ENCODE assay signal across 10 cellular contexts in genomic region chr2:200156140-200156858, GRCh38.
DNase-seq lines count a peak whose midpoint lies in the region; ATAC-seq, FAIRE-seq and TF ChIP-seq lines count a peak whose summit lies in the region.
"Had no signal": no experiment of that assay in that cellular context is flagged by ENCODE, and none has a peak within 500 bp of the region (broad histone marks: within the 10 kb centered on the region; RNA-seq: fewer than 3 reads in every experiment).

No MANE protein-coding gene starts in this region.

- peak; percentile 85 for DNase-seq in ACHN
- peak; percentile 9 for DNase-seq in NCI-H774 (lab: John Stamatoyannopoulos, UW)
- peak; percentile 8 for DNase-seq in endothelial cell of umbilical vein (ENCODE audit: low read depth, low spot score)
- DNase-seq in mesenchymal stem cell, result peak; percentile 93
- no peak for DNase-seq in NCI-H524 treated with DMSO at 0.1 percent for 48 hours (lab: John Stamatoyannopoulos, UW)
- no peak for DNase-seq in cerebellar nuclear complex (lab: John Stamatoyannopoulos, UW)
- DNase-seq: CD8-positive, alpha-beta memory T cell had no signal

- no peak overlapping the region for H4K91ac ChIP-seq in mesenchymal stem cell (ENCODE audit: low read length)

- H3K9ac ChIP-seq in endothelial cell of umbilical vein (replicated peaks; ENCODE audit: extremely low read depth, insufficient read depth, low read length), result no peak overlapping the region
- peak overlapping the region; percentile 85 for H3K9ac ChIP-seq in mesenchymal stem cell (ENCODE audit: low read length)

- no peak overlapping the region for H3K27ac ChIP-seq in endothelial cell of umbilical vein (ENCODE audit: insufficient read depth, low read depth, low read length)
- no peak overlapping the region for H3K27ac ChIP-seq in mesenchymal stem cell (ENCODE audit: low read length, poor library complexity, severe bottlenecking)

- POLR2A ChIA-PET in endothelial cell of umbilical vein (lab: Charles Lee), result no interaction called here

- H3K14ac ChIP-seq in mesenchymal stem cell (ENCODE audit: low read length in 2 of 2), result no peak overlapping the region

- no peak overlapping the region for H3K18ac ChIP-seq in mesenchymal stem cell (ENCODE audit: low read depth in 1 of 2, low read length in 2 of 2)

- CTCF ChIA-PET in endothelial cell of umbilical vein (lab: Charles Lee), result no interaction called here

- H3K36me3 ChIP-seq in endothelial cell of umbilical vein (ENCODE audit: control insufficient read depth in 2 of 2, extremely low read depth in 1 of 2, insufficient read depth in 2 of 2, low read length in 2 of 2), result no peaks in the 10 kb centered on the region
- no peaks in the 10 kb centered on the region for H3K36me3 ChIP-seq in mesenchymal stem cell (ENCODE audit: control insufficient read depth in 1 of 2, insufficient read depth in 2 of 2, low read depth in 1 of 2, low read length in 2 of 2)

- H3K4me1 ChIP-seq in endothelial cell of umbilical vein (ENCODE audit: control insufficient read depth, extremely low read depth, insufficient read depth, low read length) (no peaks in the 10 kb centered on the region), mesenchymal stem cell (ENCODE audit: control insufficient read depth, insufficient read depth, low read depth, low read length) (peaks cover 5% of the 10 kb centered on the region)

- H3K4me3 ChIP-seq in endothelial cell of umbilical vein (replicated peaks in 1 of 3; ENCODE audit: insufficient read depth in 1 of 3, low read depth in 1 of 3, low read length in 3 of 3) (no peak overlapping the region), mesenchymal stem cell (ENCODE audit: insufficient read depth in 1 of 2, low read depth in 1 of 2, low read length in 2 of 2) (peak overlapping the region in 1 of 2 experiments; percentile 74)

- BruUV-seq in endothelial cell of umbilical vein (replicated peaks; lab: Mats Ljungman, UMichigan), result no TSS peak

- intact Hi-C loops in endothelial cell of umbilical vein (cut with micrococcal nuclease), result no loop called here

- H2BK15ac ChIP-seq in mesenchymal stem cell (ENCODE audit: low read depth, poor library complexity, severe bottlenecking), result no peak overlapping the region

- H3K9me3 ChIP-seq in endothelial cell of umbilical vein (replicated peaks; ENCODE audit: control insufficient read depth, insufficient read depth, low read length) (no peaks in the 10 kb centered on the region), mesenchymal stem cell (ENCODE audit: control insufficient read depth, low read length) (peaks cover 2% of the 10 kb centered on the region)

- H2AK5ac ChIP-seq in mesenchymal stem cell (ENCODE audit: low read length, severe bottlenecking), result no peak overlapping the region

- FAIRE-seq in endothelial cell of umbilical vein (lab: Jason Lieb, UNC), result no peak

- H3K23ac ChIP-seq in mesenchymal stem cell (ENCODE audit: low read length in 2 of 2), result no peak overlapping the region

- H3K27me3 ChIP-seq in endothelial cell of umbilical vein (ENCODE audit: control insufficient read depth in 2 of 2, insufficient read depth in 2 of 2, low read length in 2 of 2), result no peaks in the 10 kb centered on the region
- H3K27me3 ChIP-seq in mesenchymal stem cell (ENCODE audit: control insufficient read depth in 1 of 2, insufficient read depth in 1 of 2, low read length in 2 of 2), result no peaks in the 10 kb centered on the region

- TF ChIP-seq POLR2A in endothelial cell of umbilical vein (IDR thresholded peaks at IDR 0.05; ENCODE audit: low read depth, low read length), result no peak

- 52% methylated on average over 4 of the region's 6 CpGs for WGBS in mesenchymal stem cell

- dilution Hi-C loops in endothelial cell of umbilical vein (cut with MboI; ENCODE audit: extremely low pct_ligation_motif_present, low sequenced_read_pairs), result no loop called here

- in situ Hi-C loops in ACHN (cut with HindIII; ENCODE audit: low pct_ligation_motif_present, low pct_unique_long_range_greater_than_20kb, low sequenced_read_pairs), result no loop called here

- TF ChIP-seq CTCF in endothelial cell of umbilical vein (IDR thresholded peaks at IDR 0.05; ENCODE audit: extremely low read depth in 1 of 2, insufficient read depth in 1 of 2, low read depth in 1 of 2, low read length in 2 of 2), result no peak

- no peaks in the 10 kb centered on the region for H4K20me1 ChIP-seq in endothelial cell of umbilical vein (replicated peaks; ENCODE audit: control insufficient read depth, extremely low read depth, insufficient read depth, low read length)

- H2BK12ac ChIP-seq in mesenchymal stem cell (ENCODE audit: low read length in 2 of 2), result no peak overlapping the region

- no peaks in the 10 kb centered on the region for H3K79me2 ChIP-seq in endothelial cell of umbilical vein (ENCODE audit: control insufficient read depth, insufficient read depth, low read length)

- no peak overlapping the region for H3K4ac ChIP-seq in mesenchymal stem cell (ENCODE audit: low read depth in 1 of 2, low read length in 2 of 2)

- H3K79me1 ChIP-seq in mesenchymal stem cell (replicated peaks; ENCODE audit: low read length, poor library complexity, severe bottlenecking), result no peaks in the 10 kb centered on the region

- no peak overlapping the region for H2AFZ ChIP-seq in endothelial cell of umbilical vein (ENCODE audit: low read depth, low read length)
- H2AFZ ChIP-seq in mesenchymal stem cell (ENCODE audit: low read depth, low read length), result no peak overlapping the region

- ATAC-seq in GM21737 (IDR thresholded peaks at IDR 0.05; ENCODE audit: unreplicated experiment) (no peak), GM19324 (IDR thresholded peaks at IDR 0.05; ENCODE audit: low FRiP score, unreplicated experiment) (no peak)
- ATAC-seq: activated T-helper 17 cell treated with anti-CD3 and anti-CD28 coated beads, Interleukin-2, amount 50 U/mL, for 72 hours had no signal

- H3K9me1 ChIP-seq in endothelial cell of umbilical vein (replicated peaks; ENCODE audit: control insufficient read depth, extremely low read depth, insufficient read depth, low read length), result no peaks in the 10 kb centered on the region

- H3K4me2 ChIP-seq in endothelial cell of umbilical vein (ENCODE audit: insufficient read depth, low read length) (no peak overlapping the region), mesenchymal stem cell (ENCODE audit: low read length, poor library complexity, severe bottlenecking) (no peak overlapping the region)

- no peak overlapping the region for H2BK120ac ChIP-seq in mesenchymal stem cell (ENCODE audit: low read depth, low read length)

- no peak overlapping the region for H4K8ac ChIP-seq in mesenchymal stem cell (ENCODE audit: low read length)

- no peak overlapping the region for H2BK5ac ChIP-seq in mesenchymal stem cell (ENCODE audit: low read depth, low read length, poor library complexity, severe bottlenecking)

TF ChIP-seq in endothelial cell of umbilical vein, 7 proteins besides CTCF, POLR2A, EP300 and RAD21:
- TF ChIP-seq POLR2AphosphoS5 (IDR thresholded peaks at IDR 0.05; ENCODE audit: insufficient read depth, low read depth, low read length) (no peak), MYC (IDR thresholded peaks at IDR 0.05; ENCODE audit: low read depth, low read length) (no peak), FOS (IDR thresholded peaks at IDR 0.05; ENCODE audit: borderline replicate concordance, insufficient read depth, low read length) (no peak), EZH2 (IDR thresholded peaks at IDR 0.05; ENCODE audit: borderline replicate concordance, low read depth, low read length, severe bottlenecking) (no peak), MAX (IDR thresholded peaks at IDR 0.05; ENCODE audit: insufficient read depth, insufficient read length) (no peak), JUN (IDR thresholded peaks at IDR 0.05; ENCODE audit: borderline replicate concordance, insufficient read depth, insufficient read length, low read depth) (no peak), GATA2 (IDR thresholded peaks at IDR 0.05; ENCODE audit: insufficient read depth, insufficient read length, low read depth, low read length) (no peak)
TF ChIP-seq in endothelial cell of umbilical vein: peak in this region for 0.

Comparison
In these comparisons a context has a peak if more than half of its experiments do, and no peak if none do; other contexts are left out.
1. DNase-seq: peak in ACHN (single experiment), NCI-H774 (single experiment), endothelial cell of umbilical vein (single experiment) and mesenchymal stem cell (single experiment); none in NCI-H524 treated with DMSO at 0.1 percent for 48 hours (single experiment) and cerebellar nuclear complex (0 of 2).